ENCODE assay signal across 25 cellular contexts in the genomic region with DNA sequence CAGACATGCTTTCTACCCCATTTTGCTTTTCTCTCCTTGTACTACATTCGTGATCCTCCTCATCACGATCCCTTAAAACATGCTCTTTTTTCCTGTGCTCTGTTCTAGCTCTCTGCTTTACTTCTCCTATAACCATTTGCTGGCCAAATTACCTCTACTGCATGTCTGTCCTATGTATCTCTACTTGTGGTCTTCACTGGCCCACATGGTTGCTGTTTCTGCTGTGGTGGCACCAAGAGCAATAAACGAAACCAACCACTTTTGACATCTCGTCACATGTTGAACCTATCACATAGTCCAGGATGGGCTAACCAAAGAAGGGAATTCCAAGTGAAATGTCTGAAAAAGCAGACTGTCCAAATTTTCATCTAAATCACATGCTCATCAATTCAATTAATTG.
A peak's percentile ranks its signal among the peaks of the same experiment; 100 is the strongest.
DNase-seq lines count a peak whose midpoint lies in the region; ATAC-seq, FAIRE-seq and TF ChIP-seq lines count a peak whose summit lies in the region.
"Had no signal": no experiment of that assay in that cellular context is flagged by ENCODE, and none has a peak within 500 bp of the region (broad histone marks: within the 10 kb centered on the region; RNA-seq: fewer than 3 reads in every experiment).

No MANE protein-coding gene starts in this region.

- SMC1A ChIA-PET in GM12878 (lab: Charles Lee; ENCODE audit: uncharacterized antibody, unreplicated experiment) = interaction anchor here (0.7 to 1.8 kb wide), 2 partner anchors 34 to 38 kb away, joined by 3 to 4 read pairs; no protein-coding TSS in a partner anchor

- intact Hi-C loops in GM12878 (cut with micrococcal nuclease; ENCODE audit: unreplicated experiment) = no loop called here

- FAIRE-seq in GM12892 (lab: Jason Lieb, UNC) = peak; percentile 58
- FAIRE-seq in GM12878 (lab: Jason Lieb, UNC) = peak; percentile 75
- FAIRE-seq: A549, D721Med, GM12891 had no signal

- H3K4me3 ChIP-seq in MM.1S (ENCODE audit: low read length) (no peak overlapping the region), GM12878 (no peak overlapping the region), neural progenitor cell (no peak overlapping the region), Karpas-422 (ENCODE audit: low read length) (no peak overlapping the region)
- H3K4me3 ChIP-seq: A549; BLaER1 treated with 17β-estradiol and CSF1 and Interleukin-3, amounts not matched to agents 10 nM and 100 nM; GM23248 had no signal

- no peak for TF ChIP-seq RAD21 in GM12878 (IDR thresholded peaks at IDR 0.05; ENCODE audit: insufficient read depth, low read depth, low read length)

- TF ChIP-seq POLR2A in GM12892 (IDR thresholded peaks at IDR 0.05; ENCODE audit: low read depth, low read length) (no peak), GM12878 (IDR thresholded peaks at IDR 0.05; ENCODE audit: low read depth, low read length) (no peak)

- H3F3A ChIP-seq in MM.1S (ENCODE audit: insufficient read depth, low read length) (no peaks in the 10 kb centered on the region), neural progenitor cell (ENCODE audit: low read depth) (no peaks in the 10 kb centered on the region)

- ATAC-seq in GM12878 = no peak
- no peak for ATAC-seq in HG02981 (IDR thresholded peaks at IDR 0.05; ENCODE audit: unreplicated experiment)
- ATAC-seq: A549, HCT116 had no signal

- RAD21 ChIA-PET in GM12878 (lab: Charles Lee; ENCODE audit: unreplicated experiment) = no interaction called here

- H3K27ac Mint-ChIP-seq in neural progenitor cell = no peak overlapping the region
- H3K27ac Mint-ChIP-seq: CD14-positive monocyte; CD4-positive, alpha-beta T cell; H9 had no signal

- no peaks in the 10 kb centered on the region for H3K36me3 Mint-ChIP-seq in neural progenitor cell
- H3K36me3 Mint-ChIP-seq: CD14-positive monocyte had no signal

- no peaks in the 10 kb centered on the region for H3K4me1 ChIP-seq in MM.1S (ENCODE audit: low read length)
- H3K4me1 ChIP-seq in GM12878 (ENCODE audit: control insufficient read depth, insufficient read depth, low read length) = no peaks in the 10 kb centered on the region
- H3K4me1 ChIP-seq in neural progenitor cell = no peaks in the 10 kb centered on the region
- no peaks in the 10 kb centered on the region for H3K4me1 ChIP-seq in Karpas-422 (ENCODE audit: low read length)
- H3K4me1 ChIP-seq: A549; BE2C; BLaER1 treated with 17β-estradiol and CSF1 and Interleukin-3, amounts not matched to agents 10 nM and 100 nM had no signal

- POLR2A ChIA-PET in GM12878 (lab: Charles Lee) = no interaction called here

- H3K27ac ChIP-seq in MM.1S (ENCODE audit: low read length) (no peak overlapping the region), GM12878 (ENCODE audit: control insufficient read depth, insufficient read depth) (no peak overlapping the region), neural progenitor cell (no peak overlapping the region), Karpas-422 (ENCODE audit: low read length) (no peak overlapping the region)
- H3K27ac ChIP-seq: A549; BLaER1 treated with 17β-estradiol and CSF1 and Interleukin-3, amounts not matched to agents 10 nM and 100 nM; GM23248 had no signal

- H4K20me1 ChIP-seq in MM.1S (ENCODE audit: insufficient read depth, low read length) (no peaks in the 10 kb centered on the region), GM12878 (ENCODE audit: control insufficient read depth, insufficient read depth) (no peaks in the 10 kb centered on the region), neural progenitor cell (ENCODE audit: low read depth) (no peaks in the 10 kb centered on the region), Karpas-422 (ENCODE audit: insufficient read depth, low read depth, low read length) (no peaks in the 10 kb centered on the region)
- H4K20me1 ChIP-seq: BLaER1 treated with 17β-estradiol and CSF1 and Interleukin-3, amounts not matched to agents 10 nM and 100 nM had no signal

- no peak for TF ChIP-seq EP300 in GM12878 (IDR thresholded peaks at IDR 0.05; ENCODE audit: borderline replicate concordance in 1 of 2, control insufficient read depth in 1 of 2, low read depth in 2 of 2, low read length in 2 of 2)

- H3K4me3 Mint-ChIP-seq in neural progenitor cell = no peak overlapping the region
- H3K4me3 Mint-ChIP-seq: CD14-positive monocyte; CD4-positive, alpha-beta T cell; CD8-positive, alpha-beta memory T cell; H9 had no signal

- no peaks in the 10 kb centered on the region for H3K4me1 Mint-ChIP-seq in neural progenitor cell
- H3K4me1 Mint-ChIP-seq: CD14-positive monocyte, H9 had no signal

- TF ChIP-seq CTCF in MM.1S (IDR thresholded peaks at IDR 0.05; ENCODE audit: low read length) = no peak
- no peak for TF ChIP-seq CTCF in GM12878 (IDR thresholded peaks at IDR 0.05 in 2 of 3, conservative IDR thresholded peaks at IDR 0.05 in 1 of 3; ENCODE audit: control insufficient read depth in 2 of 3, extremely low read depth in 1 of 3, insufficient read depth in 1 of 3, low read depth in 3 of 3, low read length in 3 of 3)
- no peak for TF ChIP-seq CTCF in neural progenitor cell (IDR thresholded peaks at IDR 0.05)

- in situ Hi-C loops in GM12878 (cut with MboI) = no loop called here

- H3K36me3 ChIP-seq in MM.1S (replicated peaks; ENCODE audit: insufficient read depth, low read length) = no peaks in the 10 kb centered on the region
- no peaks in the 10 kb centered on the region for H3K36me3 ChIP-seq in GM12878 (ENCODE audit: control insufficient read depth in 2 of 2, insufficient read depth in 2 of 2, low read length in 1 of 2)
- H3K36me3 ChIP-seq in neural progenitor cell = no peaks in the 10 kb centered on the region
- no peaks in the 10 kb centered on the region for H3K36me3 ChIP-seq in Karpas-422 (ENCODE audit: insufficient read depth, low read length)
- H3K36me3 ChIP-seq: BE2C; BLaER1 treated with 17β-estradiol and CSF1 and Interleukin-3, amounts not matched to agents 10 nM and 100 nM had no signal

- no peak for DNase-seq in GM12892 (ENCODE audit: insufficient read length)
- peak; percentile 12 for DNase-seq in MM.1S
- no peak for DNase-seq in GM12878 (ENCODE audit: low read depth, low spot score)
- no peak for DNase-seq in neural progenitor cell (ENCODE audit: low spot score)
- no peak for DNase-seq in NCI-H2227 treated with DMSO at 0.1 percent for 48 hours (lab: John Stamatoyannopoulos, UW)
- no peak for DNase-seq in Karpas-422
- DNase-seq: 8988T; ACHN; AML-193; BE2C; CD4-positive, alpha-beta T cell; CD8-positive, alpha-beta memory T cell; DMS 273 treated with DMSO at 0.1 percent for 48 hours; DMS79; EL; GDM1; GM23248; H9 had no signal

- CTCF ChIA-PET in GM12878 (lab: Yijun Ruan, JAX) = no interaction called here

- H2AFZ ChIP-seq in MM.1S (ENCODE audit: low read length) = no peak overlapping the region
- H2AFZ ChIP-seq in GM12878 (ENCODE audit: control insufficient read depth, low read depth, low read length) = no peak overlapping the region
- peak overlapping the region; percentile 44 for H2AFZ ChIP-seq in neural progenitor cell (replicated peaks)
- no peak overlapping the region for H2AFZ ChIP-seq in Karpas-422 (ENCODE audit: low read length)
- H2AFZ ChIP-seq: GM23248 had no signal

- H3K27me3 ChIP-seq in MM.1S (replicated peaks; ENCODE audit: insufficient read depth, low read length) = no peaks in the 10 kb centered on the region
- H3K27me3 ChIP-seq in GM12878 (replicated peaks in 1 of 2; ENCODE audit: control insufficient read depth in 2 of 2, insufficient read depth in 2 of 2, low read length in 1 of 2) = no peaks in the 10 kb centered on the region
- H3K27me3 ChIP-seq in neural progenitor cell = no peaks in the 10 kb centered on the region
- no peaks in the 10 kb centered on the region for H3K27me3 ChIP-seq in Karpas-422 (ENCODE audit: low read length)
- H3K27me3 ChIP-seq: BLaER1 treated with 17β-estradiol and CSF1 and Interleukin-3, amounts not matched to agents 10 nM and 100 nM had no signal

- no TSS peak for BruUV-seq in GM12878 (replicated peaks; lab: Mats Ljungman, UMichigan)

- no peaks in the 10 kb centered on the region for H3K27me3 Mint-ChIP-seq in neural progenitor cell (ENCODE audit: insufficient read depth, low read depth)

- H3K9me3 ChIP-seq in MM.1S (replicated peaks; ENCODE audit: insufficient read depth, low read length) (no peaks in the 10 kb centered on the region), GM12878 (replicated peaks; ENCODE audit: control insufficient read depth, insufficient read depth, low read length) (no peaks in the 10 kb centered on the region), neural progenitor cell (ENCODE audit: low read depth) (no peaks in the 10 kb centered on the region), Karpas-422 (ENCODE audit: low read length) (no peaks in the 10 kb centered on the region)
- H3K9me3 ChIP-seq: A549; BE2C; BLaER1 treated with 17β-estradiol and CSF1 and Interleukin-3, amounts not matched to agents 10 nM and 100 nM had no signal

- H3K9ac ChIP-seq in MM.1S (ENCODE audit: low read length) (no peak overlapping the region), GM12878 (ENCODE audit: control insufficient read depth, insufficient read depth, low read length) (no peak overlapping the region), neural progenitor cell (no peak overlapping the region), Karpas-422 (ENCODE audit: low read length) (no peak overlapping the region)
- H3K9ac ChIP-seq: BLaER1 treated with 17β-estradiol and CSF1 and Interleukin-3, amounts not matched to agents 10 nM and 100 nM; GM23248 had no signal

- H3K9me2 ChIP-seq in MM.1S (replicated peaks; ENCODE audit: insufficient read depth, low read length) (no peaks in the 10 kb centered on the region), Karpas-422 (replicated peaks; ENCODE audit: insufficient read depth, low read length) (no peaks in the 10 kb centered on the region)

- no peaks in the 10 kb centered on the region for H3K9me3 Mint-ChIP-seq in neural progenitor cell
- H3K9me3 Mint-ChIP-seq: CD4-positive, alpha-beta T cell; CD8-positive, alpha-beta memory T cell had no signal

- 87% methylated on average over 4 of the region's 4 CpGs for WGBS in GM12878 (ENCODE audit: insufficient coverage, insufficient replicate concordance, low lambda C conversion rate, missing lambda C conversion rate)

- H3K79me2 ChIP-seq in MM.1S (ENCODE audit: low read length) (no peaks in the 10 kb centered on the region), GM12878 (ENCODE audit: control insufficient read depth, insufficient read depth, low read length) (no peaks in the 10 kb centered on the region), neural progenitor cell (ENCODE audit: low read depth) (no peaks in the 10 kb centered on the region), Karpas-422 (ENCODE audit: low read length) (no peaks in the 10 kb centered on the region)

- no peak overlapping the region for H3K4me2 ChIP-seq in MM.1S (ENCODE audit: low read depth, low read length)
- H3K4me2 ChIP-seq in GM12878 (ENCODE audit: control insufficient read depth, insufficient read depth) = no peak overlapping the region
- no peak overlapping the region for H3K4me2 ChIP-seq in neural progenitor cell
- no peak overlapping the region for H3K4me2 ChIP-seq in Karpas-422 (ENCODE audit: low read depth, low read length, poor library complexity, severe bottlenecking)
- H3K4me2 ChIP-seq: A549; BLaER1 treated with 17β-estradiol and CSF1 and Interleukin-3, amounts not matched to agents 10 nM and 100 nM had no signal

TF ChIP-seq in GM12878, 131 proteins besides CTCF, POLR2A, EP300 and RAD21 (continues in another document):
- TF ChIP-seq SREBF2 (IDR thresholded peaks at IDR 0.05; ENCODE audit: low read length) (no peak), MEF2B (IDR thresholded peaks at IDR 0.05; ENCODE audit: partially characterized antibody, poor library complexity, severe bottlenecking) (no peak), TCF7 (IDR thresholded peaks at IDR 0.05; ENCODE audit: borderline replicate concordance) (no peak)
